Comparison of ENCODE assay signal across 8 cellular contexts in genomic region chr3:113783463-113783862, GRCh38. TPM values are rescaled to one million over a fixed set of nuclear protein-coding genes. Genes with fewer than 3 reads are reported as not detected.
DNase-seq lines count a peak whose midpoint lies in the region; ATAC-seq and TF ChIP-seq lines count a peak whose summit lies in the region.

No MANE protein-coding gene starts in this region.

- no peak overlapping the region for H3K27ac Mint-ChIP-seq in activated naive CD4-positive, alpha-beta T cell treated with anti-CD3 and anti-CD28 coated beads, Interleukin-2, amount 10 ng/mL, durations not matched to agents 7 days and 5 days

- H3K4me1 Mint-ChIP-seq in activated naive CD4-positive, alpha-beta T cell treated with anti-CD3 and anti-CD28 coated beads, Interleukin-2, amount 10 ng/mL, durations not matched to agents 7 days and 5 days: peaks cover 11% of the 10 kb centered on the region

- peaks cover 0 to 18% of the 10 kb centered on the region in 2 donors for H3K4me1 ChIP-seq in left lung

- DNase-seq in ELR (ENCODE audit: low read depth) (peak; percentile 79), SK-N-MC (ENCODE audit: low read depth, low spot score) (peak; percentile 78), left lung (no peak), NCI-H2029 treated with DMSO at 0.1 percent for 48 hours (lab: John Stamatoyannopoulos, UW) (no peak)
- DNase-seq in activated CD4-positive, alpha-beta T cell treated with anti-CD3 and anti-CD28 coated beads for 1 hour: no peak
- no peak for DNase-seq in activated naive CD4-positive, alpha-beta T cell treated with anti-CD3 and anti-CD28 coated beads, Interleukin-2, amount 10 ng/mL, durations not matched to agents 7 days and 5 days

- intact Hi-C loops in left lung (cut with DNase I): no loop called here

- CTCF ChIA-PET in activated naive CD4-positive, alpha-beta T cell treated with anti-CD3 and anti-CD28 coated beads, Interleukin-2, amount 10 ng/mL, durations not matched to agents 7 days and 5 days (lab: Charles Lee): interaction anchor here (0.6 to 0.7 kb wide), 2 partner anchors 18 to 39 kb away, joined by 3 read pairs; no protein-coding TSS in a partner anchor

- H3K9me3 ChIP-seq in SK-N-MC (ENCODE audit: low read depth, low read length) (no peaks in the 10 kb centered on the region), left lung (no peaks in the 10 kb centered on the region)

- H3K36me3 ChIP-seq in SK-N-MC (ENCODE audit: insufficient read depth, low read length): peaks cover 7% of the 10 kb centered on the region
- H3K36me3 ChIP-seq in left lung: peaks cover 0 to 51% of the 10 kb centered on the region in 2 donors

- peak overlapping the region; percentile 72 for H3K4me3 ChIP-seq in SK-N-MC
- no peak overlapping the region for H3K4me3 ChIP-seq in left lung

- TF ChIP-seq CTCF in left lung (IDR thresholded peaks at IDR 0.05): no peak

- peaks cover 4% of the 10 kb centered on the region for H3K36me3 Mint-ChIP-seq in activated naive CD4-positive, alpha-beta T cell treated with anti-CD3 and anti-CD28 coated beads, Interleukin-2, amount 10 ng/mL, durations not matched to agents 7 days and 5 days

- no peak overlapping the region for H3K4me3 Mint-ChIP-seq in activated naive CD4-positive, alpha-beta T cell treated with anti-CD3 and anti-CD28 coated beads, Interleukin-2, amount 10 ng/mL, durations not matched to agents 7 days and 5 days

- H3K27me3 Mint-ChIP-seq in activated naive CD4-positive, alpha-beta T cell treated with anti-CD3 and anti-CD28 coated beads, Interleukin-2, amount 10 ng/mL, durations not matched to agents 7 days and 5 days: no peaks in the 10 kb centered on the region

- H3K9me3 Mint-ChIP-seq in activated naive CD4-positive, alpha-beta T cell treated with anti-CD3 and anti-CD28 coated beads, Interleukin-2, amount 10 ng/mL, durations not matched to agents 7 days and 5 days: no peaks in the 10 kb centered on the region

- no peaks in the 10 kb centered on the region for H3K27me3 ChIP-seq in left lung

- ATAC-seq in HG02642 (IDR thresholded peaks at IDR 0.05; ENCODE audit: poor library complexity, unreplicated experiment): peak; percentile 45
- peak; percentile 52 for ATAC-seq in left lung
- ATAC-seq in HG02884 (IDR thresholded peaks at IDR 0.05; ENCODE audit: unreplicated experiment): no peak

- H3K9ac ChIP-seq in SK-N-MC (ENCODE audit: insufficient read length): peak overlapping the region; percentile 80

- H3K27ac ChIP-seq in SK-N-MC (peak overlapping the region; percentile 99), left lung (peak overlapping the region; percentile 49 to 62)

RNA-seq across cellular contexts. Expression of gene ATP6V1A, which starts 36.6 kb away (rescaled TPM):
- total RNA-seq in left lung: 100 to 1,000 TPM; 111 to 137 TPM

RNA-seq across cellular contexts. Expression of gene NAA50, which starts 37.4 kb away (rescaled TPM):
- total RNA-seq in left lung: 100 to 1,000 TPM in 1 of 2 donors, 10 to 100 TPM in 1; 96.9 to 132 TPM

RNA-seq across cellular contexts. Expression of gene GRAMD1C, which starts 55.1 kb away (rescaled TPM):
- 1 to 10 TPM; 4.5 to 5.6 TPM for total RNA-seq in left lung

Comparison
In these comparisons a context has a peak if more than half of its experiments do, and no peak if none do; other contexts are left out.
1. DNase-seq: peak in ELR (single experiment) and SK-N-MC (single experiment); none in left lung (0 of 2), activated CD4-positive, alpha-beta T cell treated with anti-CD3 and anti-CD28 coated beads for 1 hour (single experiment), activated naive CD4-positive, alpha-beta T cell treated with anti-CD3 and anti-CD28 coated beads, Interleukin-2, amount 10 ng/mL, durations not matched to agents 7 days and 5 days (single experiment) and NCI-H2029 treated with DMSO at 0.1 percent for 48 hours (single experiment).